Comparison of ENCODE assay signal across 1 cellular context in genomic region chrX:599837-600715, GRCh38.
TF ChIP-seq lines count a peak whose summit lies in the region.

No MANE protein-coding gene starts in this region.

TF ChIP-seq in GM23338, 12 proteins besides CTCF, POLR2A, EP300 and RAD21 (continued from another document):
- TF ChIP-seq ZNF462 (CRISPR knock-in tag; IDR thresholded peaks at IDR 0.05) (peak; percentile 80; the same call in 1 of the 2 replicates), JUNB (IDR thresholded peaks at IDR 0.05; ENCODE audit: unreplicated experiment) (no peak), EZH2phosphoT487 (IDR thresholded peaks at IDR 0.05; ENCODE audit: unreplicated experiment) (no peak), REST (IDR thresholded peaks at IDR 0.05; ENCODE audit: unreplicated experiment) (no peak)
